29 cellular contexts compared by ENCODE assay signal in the genomic region with DNA sequence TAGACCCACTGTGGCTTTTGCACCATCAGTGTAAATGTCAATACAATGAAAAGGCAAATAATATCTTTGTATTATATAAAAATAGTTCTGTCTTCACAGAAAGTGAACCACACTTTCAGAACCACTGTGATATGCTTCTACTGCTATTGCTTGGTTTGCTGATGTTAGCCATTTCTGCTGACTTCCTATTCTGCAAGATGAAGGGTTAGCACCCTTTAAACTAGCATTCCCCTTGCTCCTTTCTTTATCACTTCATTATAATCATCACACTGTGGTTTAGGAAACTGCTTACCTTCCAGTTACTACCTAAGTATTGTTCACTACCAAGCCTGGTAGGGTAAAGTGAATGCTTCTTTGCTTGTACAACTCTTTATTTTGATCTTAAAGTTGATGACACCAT. TPM values are rescaled to one million over a fixed set of nuclear protein-coding genes. Genes with fewer than 3 reads are reported as not detected.
"Had no signal": no experiment of that assay in that cellular context is flagged by ENCODE, and none has a peak within 500 bp of the region (broad histone marks: within the 10 kb centered on the region; RNA-seq: fewer than 3 reads in every experiment).

No MANE protein-coding gene starts in this region.

- ATAC-seq: activated CD8-positive, alpha-beta memory T cell treated with anti-CD3 and anti-CD28 coated beads, Interleukin-2, amount 10 ng/mL, durations not matched to agents 7 days and 5 days; activated CD8-positive, alpha-beta T cell treated with anti-CD3 and anti-CD28 coated beads, Interleukin-2, amount 10 ng/mL, durations not matched to agents 7 days and 5 days; activated naive CD4-positive, alpha-beta T cell treated with anti-CD3 and anti-CD28 coated beads, Interleukin-2, amount 50 U/mL, for 72 hours; left ventricle myocardium superior; T-helper 17 cell had no signal

- H2AFZ ChIP-seq: parathyroid adenoma had no signal

- H3K9me3 ChIP-seq: esophagus muscularis mucosa, right atrium auricular region, transverse colon had no signal

- H3K4me3 ChIP-seq: esophagus muscularis mucosa, right atrium auricular region, transverse colon had no signal

- H3K36me3 ChIP-seq: esophagus muscularis mucosa, right atrium auricular region, transverse colon had no signal

- H3K4me1 ChIP-seq: parathyroid adenoma had no signal

- H3K79me2 ChIP-seq: parathyroid adenoma had no signal

- H3K9ac ChIP-seq: parathyroid adenoma had no signal

- H3K27ac ChIP-seq: esophagus muscularis mucosa, parathyroid adenoma, transverse colon had no signal

- DNase-seq: activated B cell treated with CpG ODN at 0.5 μM for 24 hours; activated CD8-positive, alpha-beta memory T cell treated with anti-CD3 and anti-CD28 coated beads, Interleukin-2, amount 10 ng/mL, durations not matched to agents 7 days and 5 days; activated CD8-positive, alpha-beta T cell treated with anti-CD3 and anti-CD28 coated beads, Interleukin-2, amount 10 ng/mL, durations not matched to agents 7 days and 5 days; activated naive CD4-positive, alpha-beta T cell; activated T-cell treated with anti-CD3 and anti-CD28 coated beads, Interleukin-2, amount 50 U/mL, for 48 hours; dermis blood vessel endothelial cell; effector CD4-positive, alpha-beta T cell; glutamatergic neuron; islet precursor cell; left ventricle myocardium superior; naive B cell; nucleus accumbens; stimulated activated CD4-positive, alpha-beta T cell treated with anti-CD3 and anti-CD28 coated beads, Interleukin-15, amount 100 ng/mL, for 24 hours; stimulated activated CD4-positive, alpha-beta T cell treated with anti-CD3 and anti-CD28 coated beads, Interleukin-2, amount 100 ng/mL, for 24 hours; stimulated activated naive CD4-positive, alpha-beta T cell; T-helper 17 cell; transverse colon had no signal

- H3K27me3 ChIP-seq: esophagus muscularis mucosa, right atrium auricular region, transverse colon had no signal

RNA-seq across cellular contexts. Expression of gene MYPN, which starts 29.2 kb away (rescaled TPM):
- total RNA-seq: activated B cell treated with CpG ODN at 0.5 μM for 24 hours; activated CD8-positive, alpha-beta memory T cell treated with anti-CD3 and anti-CD28 coated beads, Interleukin-2, amount 10 ng/mL, durations not matched to agents 7 days and 5 days; activated CD8-positive, alpha-beta T cell treated with anti-CD3 and anti-CD28 coated beads, Interleukin-2, amount 10 ng/mL, durations not matched to agents 7 days and 5 days; activated naive CD4-positive, alpha-beta T cell treated with anti-CD3 and anti-CD28 coated beads, Interleukin-2, amount 50 U/mL, for 72 hours; activated T-helper 2 cell treated with anti-CD3 and anti-CD28 coated beads, Interferon-gamma antibody, Interleukin-2, Interleukin-4, amounts not matched to agents 10 μg/mL and 5 μg/mL and 100 μg/mL, durations not matched to agents 14 hours and 24 hours and 36 hours; bronchial epithelial cell; dermis blood vessel endothelial cell; frontal cortex; lung microvascular endothelial cell; mucosa of gallbladder; T-helper 17 cell; temporal lobe had no signal
- polyA plus RNA-seq: neural cell, urinary bladder had no signal
